20 cellular contexts compared by ENCODE assay signal in genomic region chr12:102430661-102431060, GRCh38.
"Had no signal": no experiment of that assay in that cellular context is flagged by ENCODE, and none has a peak within 500 bp of the region (broad histone marks: within the 10 kb centered on the region; RNA-seq: fewer than 3 reads in every experiment).

No MANE protein-coding gene starts in this region.

- H3K79me2 ChIP-seq: parathyroid adenoma had no signal

- H3K4me3 Mint-ChIP-seq: activated T-helper 17 cell treated with anti-CD3 and anti-CD28 coated beads, Interleukin-2, amount 50 U/mL, for 72 hours; mesothelial cell of epicardium; naive B cell had no signal

- H3K4me1 Mint-ChIP-seq: activated T-helper 17 cell treated with anti-CD3 and anti-CD28 coated beads, Interleukin-2, amount 50 U/mL, for 72 hours had no signal

- H2AFZ ChIP-seq: parathyroid adenoma had no signal

- H3K36me3 ChIP-seq: neutrophil, suprapubic skin had no signal

- H3K9me3 ChIP-seq: neutrophil, suprapubic skin had no signal

- H3K27me3 ChIP-seq: dorsolateral prefrontal cortex, neutrophil, suprapubic skin had no signal

- DNase-seq: activated CD4-positive, alpha-beta T cell treated with anti-CD3 and anti-CD28 coated beads for 1 hour; activated CD4-positive, alpha-beta T cell treated with anti-CD3 and anti-CD28 coated beads, Interleukin-2, amount 50 U/mL, for 4 hours; activated naive CD4-positive, alpha-beta T cell treated with Interleukin-2 at 50 U/mL for 16 hours; dorsolateral prefrontal cortex; erythroblast; glutamatergic neuron; kidney glomerular epithelial cell; naive B cell; small intestine; stimulated activated CD4-positive, alpha-beta T cell treated with anti-CD3 and anti-CD28 coated beads, Interleukin-4, amount 100 ng/mL, for 24 hours; stimulated activated naive CD4-positive, alpha-beta T cell; T-helper 1 cell; T1000; trophoblast cell had no signal

- ATAC-seq: activated T-helper 17 cell treated with anti-CD3 and anti-CD28 coated beads, Interleukin-2, amount 50 U/mL, for 72 hours had no signal

- H3K27me3 Mint-ChIP-seq: activated T-helper 17 cell treated with anti-CD3 and anti-CD28 coated beads, Interleukin-2, amount 50 U/mL, for 72 hours had no signal

- H3K36me3 Mint-ChIP-seq: naive B cell had no signal

- H3K27ac ChIP-seq: dorsolateral prefrontal cortex, neutrophil, parathyroid adenoma had no signal

- H3K4me1 ChIP-seq: parathyroid adenoma had no signal

- H3K27ac Mint-ChIP-seq: activated T-helper 17 cell treated with anti-CD3 and anti-CD28 coated beads, Interleukin-2, amount 50 U/mL, for 72 hours; mesothelial cell of epicardium; naive B cell had no signal

- H3K9me3 Mint-ChIP-seq: activated T-helper 17 cell treated with anti-CD3 and anti-CD28 coated beads, Interleukin-2, amount 50 U/mL, for 72 hours; naive B cell had no signal

- H3K4me3 ChIP-seq: dorsolateral prefrontal cortex, lung, suprapubic skin had no signal

- H3K9ac ChIP-seq: parathyroid adenoma had no signal
